8 cellular contexts compared by ENCODE assay signal in the genomic region with DNA sequence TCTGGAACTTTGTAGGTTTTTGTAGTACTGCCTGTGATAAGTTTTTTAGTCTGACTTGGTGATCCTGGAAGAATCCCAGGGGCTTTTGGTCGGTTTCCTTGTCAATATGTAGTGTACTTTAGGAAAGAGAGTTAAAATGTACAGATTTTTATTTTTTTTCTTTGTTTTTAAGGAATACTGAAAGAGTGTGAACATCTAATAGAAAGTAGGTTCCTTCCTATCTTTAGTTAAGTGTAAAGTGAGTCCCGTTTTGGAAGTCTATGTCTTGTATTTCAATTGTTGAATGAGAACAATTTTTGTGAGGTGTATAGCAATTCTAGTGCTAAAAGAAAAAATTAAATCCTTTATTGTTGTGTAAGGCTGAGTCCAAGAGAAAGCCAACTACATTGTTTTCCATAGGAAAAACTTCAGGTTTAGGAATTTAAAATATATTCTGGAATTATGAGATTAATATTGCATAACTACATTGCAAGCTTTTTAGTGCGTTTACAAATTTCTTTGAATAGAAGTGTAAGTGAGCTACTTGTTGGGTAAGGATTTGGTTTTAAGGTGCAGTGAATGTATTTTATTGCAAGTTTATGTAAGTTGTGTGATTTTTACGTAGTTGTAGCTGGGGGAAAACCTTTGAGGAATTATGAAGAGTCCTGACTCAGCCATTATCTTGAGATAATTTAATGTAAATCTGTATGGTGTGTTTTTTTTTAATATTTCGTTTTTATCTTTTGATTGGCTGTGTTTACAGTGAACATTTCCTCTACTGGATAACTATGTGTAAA. TPM values are rescaled to one million over a fixed set of nuclear protein-coding genes. Genes with fewer than 3 reads are reported as not detected.
A peak's percentile ranks its signal among the peaks of the same experiment; 100 is the strongest.
DNase-seq lines count a peak whose midpoint lies in the region; ATAC-seq, FAIRE-seq and TF ChIP-seq lines count a peak whose summit lies in the region.

No MANE protein-coding gene starts in this region.

- H3K4me3 Mint-ChIP-seq in activated T-helper 2 cell treated with anti-CD3 and anti-CD28 coated beads, Interferon-gamma antibody, Interleukin-2, Interleukin-4, amounts not matched to agents 10 μg/mL and 5 μg/mL and 100 μg/mL, durations not matched to agents 14 hours and 24 hours and 36 hours (ENCODE audit: low read depth): peak overlapping the region; percentile 86
- peak overlapping the region; percentile 83 to 86 for H3K4me3 Mint-ChIP-seq in stimulated activated naive B cell treated with anti-CD40 and anti-IgM and Interleukin-4, amounts not matched to agents 10 μg/mL and 1 μg/mL and 100 μg/mL, for 72 hours

- TF ChIP-seq POLR2A in GM12892 (IDR thresholded peaks at IDR 0.05; ENCODE audit: low read depth, low read length): no peak

- no peak for ATAC-seq in stimulated activated naive B cell treated with anti-CD40 and anti-IgM and Interleukin-4, amounts not matched to agents 10 μg/mL and 1 μg/mL and 100 μg/mL, for 72 hours (replicated peaks)
- no peak for ATAC-seq in HG03521 (IDR thresholded peaks at IDR 0.05; ENCODE audit: unreplicated experiment)

- no peaks in the 10 kb centered on the region for H3K9me3 ChIP-seq in iPS-15b (ENCODE audit: control insufficient read depth, insufficient read depth, low read length)

- peaks cover 3% of the 10 kb centered on the region for H3K27me3 Mint-ChIP-seq in activated T-helper 2 cell treated with anti-CD3 and anti-CD28 coated beads, Interferon-gamma antibody, Interleukin-2, Interleukin-4, amounts not matched to agents 10 μg/mL and 5 μg/mL and 100 μg/mL, durations not matched to agents 14 hours and 24 hours and 36 hours (ENCODE audit: low read depth)
- H3K27me3 Mint-ChIP-seq in stimulated activated naive B cell treated with anti-CD40 and anti-IgM and Interleukin-4, amounts not matched to agents 10 μg/mL and 1 μg/mL and 100 μg/mL, for 72 hours: no peaks in the 10 kb centered on the region

- peaks cover 24% of the 10 kb centered on the region for H3K4me1 Mint-ChIP-seq in activated T-helper 2 cell treated with anti-CD3 and anti-CD28 coated beads, Interferon-gamma antibody, Interleukin-2, Interleukin-4, amounts not matched to agents 10 μg/mL and 5 μg/mL and 100 μg/mL, durations not matched to agents 14 hours and 24 hours and 36 hours (ENCODE audit: low read depth)
- peaks cover 16 to 26% of the 10 kb centered on the region in 2 donors for H3K4me1 Mint-ChIP-seq in stimulated activated naive B cell treated with anti-CD40 and anti-IgM and Interleukin-4, amounts not matched to agents 10 μg/mL and 1 μg/mL and 100 μg/mL, for 72 hours

- FAIRE-seq in GM12892 (lab: Jason Lieb, UNC): no peak

- H3K27me3 ChIP-seq in iPS-15b (ENCODE audit: control insufficient read depth, insufficient read depth, low read length): peaks cover 2% of the 10 kb centered on the region

- H3K4me1 ChIP-seq in iPS-15b (ENCODE audit: control insufficient read depth, insufficient read depth, low read length): peaks cover 30% of the 10 kb centered on the region

- peak overlapping the region; percentile 54 for H3K9ac ChIP-seq in iPS-15b (ENCODE audit: low read depth, low read length)

- H3K4me3 ChIP-seq in iPS-15b (ENCODE audit: low read depth, low read length): peak overlapping the region; percentile 77

- H3K9me3 Mint-ChIP-seq in activated T-helper 2 cell treated with anti-CD3 and anti-CD28 coated beads, Interferon-gamma antibody, Interleukin-2, Interleukin-4, amounts not matched to agents 10 μg/mL and 5 μg/mL and 100 μg/mL, durations not matched to agents 14 hours and 24 hours and 36 hours: no peaks in the 10 kb centered on the region
- H3K9me3 Mint-ChIP-seq in stimulated activated naive B cell treated with anti-CD40 and anti-IgM and Interleukin-4, amounts not matched to agents 10 μg/mL and 1 μg/mL and 100 μg/mL, for 72 hours: no peaks in the 10 kb centered on the region

- H3K36me3 Mint-ChIP-seq in activated T-helper 2 cell treated with anti-CD3 and anti-CD28 coated beads, Interferon-gamma antibody, Interleukin-2, Interleukin-4, amounts not matched to agents 10 μg/mL and 5 μg/mL and 100 μg/mL, durations not matched to agents 14 hours and 24 hours and 36 hours (ENCODE audit: low read depth): peaks cover 8% of the 10 kb centered on the region
- peaks cover 0 to 3% of the 10 kb centered on the region in 2 donors for H3K36me3 Mint-ChIP-seq in stimulated activated naive B cell treated with anti-CD40 and anti-IgM and Interleukin-4, amounts not matched to agents 10 μg/mL and 1 μg/mL and 100 μg/mL, for 72 hours

- H3K27ac Mint-ChIP-seq in activated T-helper 2 cell treated with anti-CD3 and anti-CD28 coated beads, Interferon-gamma antibody, Interleukin-2, Interleukin-4, amounts not matched to agents 10 μg/mL and 5 μg/mL and 100 μg/mL, durations not matched to agents 14 hours and 24 hours and 36 hours: peak overlapping the region; percentile 84
- peak overlapping the region; percentile 95 for H3K27ac Mint-ChIP-seq in stimulated activated naive B cell treated with anti-CD40 and anti-IgM and Interleukin-4, amounts not matched to agents 10 μg/mL and 1 μg/mL and 100 μg/mL, for 72 hours

- H3K36me3 ChIP-seq in iPS-15b (ENCODE audit: control insufficient read depth, insufficient read depth, low read length): no peaks in the 10 kb centered on the region

- intact Hi-C loops in activated T-helper 2 cell treated with anti-CD3 and anti-CD28 coated beads, Interferon-gamma antibody, Interleukin-2, Interleukin-4, amounts not matched to agents 10 μg/mL and 5 μg/mL and 100 μg/mL, durations not matched to agents 14 hours and 24 hours and 36 hours (cut with micrococcal nuclease): loop anchor here (1.0 to 10.0 kb wide), 3 partner anchors 37 to 581 kb away; partner anchors contain the start of gene TWSG1

- DNase-seq in NCI-H146 treated with DMSO at 0.1 percent for 48 hours (lab: John Stamatoyannopoulos, UW; ENCODE audit: unreplicated experiment) (peak; percentile 51), NCI-H146 (lab: John Stamatoyannopoulos, UW) (no peak), GM12892 (ENCODE audit: insufficient read length) (no peak), COLO668 (lab: John Stamatoyannopoulos, UW; ENCODE audit: unreplicated experiment) (no peak)
- DNase-seq in activated T-helper 2 cell treated with anti-CD3 and anti-CD28 coated beads, Interferon-gamma antibody, Interleukin-2, Interleukin-4, amounts not matched to agents 10 μg/mL and 5 μg/mL and 100 μg/mL, durations not matched to agents 14 hours and 24 hours and 36 hours (ENCODE audit: low spot score): no peak
- no peak for DNase-seq in stimulated activated naive B cell treated with anti-CD40 and anti-IgM and Interleukin-4, amounts not matched to agents 10 μg/mL and 1 μg/mL and 100 μg/mL, for 72 hours

RNA-seq across cellular contexts. Expression of gene VAPA, which starts 1.7 kb away (rescaled TPM):
- total RNA-seq in activated T-helper 2 cell treated with anti-CD3 and anti-CD28 coated beads, Interferon-gamma antibody, Interleukin-2, Interleukin-4, amounts not matched to agents 10 μg/mL and 5 μg/mL and 100 μg/mL, durations not matched to agents 14 hours and 24 hours and 36 hours: 216 and 223 TPM in 2 replicates
- 149 TPM for polyA plus RNA-seq in GM12892 (2012; ENCODE audit: missing spikeins)

RNA-seq across cellular contexts. Expression of gene TXNDC2, which starts 29.7 kb away (rescaled TPM):
- total RNA-seq in activated T-helper 2 cell treated with anti-CD3 and anti-CD28 coated beads, Interferon-gamma antibody, Interleukin-2, Interleukin-4, amounts not matched to agents 10 μg/mL and 5 μg/mL and 100 μg/mL, durations not matched to agents 14 hours and 24 hours and 36 hours: 0.21 and 0.39 TPM in 2 replicates
- polyA plus RNA-seq in GM12892 (2012; ENCODE audit: missing spikeins): not detected
